In the genomic region with DNA sequence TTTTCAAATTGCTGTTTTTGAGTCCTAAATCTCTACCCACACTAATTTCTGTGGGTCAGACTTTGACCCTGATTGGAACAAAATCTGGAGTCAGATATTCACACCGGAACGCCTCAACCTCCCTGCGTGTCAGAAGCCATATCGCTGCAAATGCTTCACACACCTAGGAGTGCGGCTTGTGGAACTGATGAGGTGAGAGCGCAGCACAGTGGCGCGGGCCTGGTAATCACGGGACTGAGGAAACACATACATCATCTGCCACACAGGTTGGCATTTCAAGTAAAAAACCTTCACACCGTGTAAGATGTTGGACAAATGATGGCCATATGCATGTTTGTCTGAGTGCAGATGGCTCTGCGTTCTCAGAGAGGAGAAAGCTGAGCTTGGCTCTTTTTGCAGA, we compare ENCODE assay signal across 1 cellular context.
TF ChIP-seq lines count a peak whose summit lies in the region.

No MANE protein-coding gene starts in this region.

TF ChIP-seq in HCT116, 20 proteins besides CTCF, POLR2A, EP300 and RAD21 (continued from another document):
- no peak for TF ChIP-seq EGR1 (IDR thresholded peaks at IDR 0.05; ENCODE audit: low read depth)
- TF ChIP-seq, protein P1, sequence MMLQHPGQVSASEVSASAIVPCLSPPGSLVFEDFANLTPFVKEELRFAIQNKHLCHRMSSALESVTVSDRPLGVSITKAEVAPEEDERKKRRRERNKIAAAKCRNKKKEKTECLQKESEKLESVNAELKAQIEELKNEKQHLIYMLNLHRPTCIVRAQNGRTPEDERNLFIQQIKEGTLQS (IDR thresholded peaks at IDR 0.05), result no peak
- TF ChIP-seq TCF7L2 (IDR thresholded peaks at IDR 0.05; ENCODE audit: borderline replicate concordance, extremely low read depth, insufficient read depth, insufficient read length), result no peak
